In genomic region chr1:21734526-21734925, GRCh38 we compare ENCODE assay signal across 19 cellular contexts. TPM values are rescaled to one million over a fixed set of nuclear protein-coding genes. Genes with fewer than 3 reads are reported as not detected.
DNase-seq lines count a peak whose midpoint lies in the region; ATAC-seq and TF ChIP-seq lines count a peak whose summit lies in the region.
"Had no signal": no experiment of that assay in that cellular context is flagged by ENCODE, and none has a peak within 500 bp of the region (broad histone marks: within the 10 kb centered on the region; RNA-seq: fewer than 3 reads in every experiment).

No MANE protein-coding gene starts in this region.

- no peak overlapping the region for H3K4me3 ChIP-seq in GM23248
- no peak overlapping the region for H3K4me3 ChIP-seq in Panc1 (ENCODE audit: low read depth in 2 of 2, low read length in 2 of 2)
- no peak overlapping the region for H3K4me3 ChIP-seq in epithelial cell of esophagus (ENCODE audit: low read length)
- H3K4me3 ChIP-seq: A549 had no signal

- no peaks in the 10 kb centered on the region for H3K9me2 ChIP-seq in GM23248 (ENCODE audit: insufficient read depth)

- TF ChIP-seq CTCF in Panc1 (IDR thresholded peaks at IDR 0.05) (no peak), epithelial cell of esophagus (IDR thresholded peaks at IDR 0.05; ENCODE audit: insufficient read depth, low read depth, low read length, missing control alignments) (no peak)

- CTCF ChIA-PET in Panc1 (lab: Charles Lee) = no interaction called here

- TSS peak; percentile 34 for BruUV-seq in Panc1 (replicated peaks; lab: Mats Ljungman, UMichigan)

- POLR2A ChIA-PET in Panc1 (lab: Charles Lee) = no interaction called here

- no peaks in the 10 kb centered on the region for H3K4me1 ChIP-seq in GM23248 (ENCODE audit: insufficient read depth)
- no peaks in the 10 kb centered on the region for H3K4me1 ChIP-seq in Panc1 (ENCODE audit: control insufficient read depth, insufficient read depth, low read length)
- H3K4me1 ChIP-seq: A549 had no signal

- H2AFZ ChIP-seq in GM23248 = no peak overlapping the region

- intact Hi-C loops in Panc1 (cut with micrococcal nuclease; ENCODE audit: unreplicated experiment) = no loop called here

- peaks cover 13% of the 10 kb centered on the region; the same call in 1 of the 2 replicates for H3K79me2 ChIP-seq in GM23248 (ENCODE audit: insufficient read depth)

- H3K27me3 ChIP-seq in GM23248 (replicated peaks; ENCODE audit: insufficient read depth) (no peaks in the 10 kb centered on the region), Panc1 (ENCODE audit: control insufficient read depth, insufficient read depth, low read length) (no peaks in the 10 kb centered on the region)

- peaks cover 46% of the 10 kb centered on the region for H3K36me3 ChIP-seq in GM23248 (ENCODE audit: low read depth)
- H3K36me3 ChIP-seq in Panc1 (ENCODE audit: control insufficient read depth, insufficient read depth, low read length) = peaks cover 4% of the 10 kb centered on the region; the same call in 1 of the 2 replicates

- H3K9me3 ChIP-seq in GM23248 (ENCODE audit: low read depth) (no peaks in the 10 kb centered on the region), Panc1 (ENCODE audit: control insufficient read depth, insufficient read depth, low read depth, low read length) (no peaks in the 10 kb centered on the region)
- H3K9me3 ChIP-seq: A549 had no signal

- H3F3A ChIP-seq in GM23248 (ENCODE audit: insufficient read depth) = peaks cover 7% of the 10 kb centered on the region

- H3K27ac ChIP-seq in GM23248 = no peak overlapping the region
- H3K27ac ChIP-seq in Panc1 (ENCODE audit: low read length) = no peak overlapping the region
- H3K27ac ChIP-seq: A549 had no signal

- no peak overlapping the region for H3K4me2 ChIP-seq in GM23248 (ENCODE audit: unreplicated experiment)
- H3K4me2 ChIP-seq: A549 had no signal

- ATAC-seq in Panc1 (no peak), GM19023 (IDR thresholded peaks at IDR 0.05; ENCODE audit: unreplicated experiment) (no peak)
- ATAC-seq: A549 had no signal

- in situ Hi-C loops in GM23248 (cut with MboI) = no loop called here
- in situ Hi-C loops in Panc1 (cut with HindIII; ENCODE audit: low pct_unique_long_range_greater_than_20kb, low sequenced_read_pairs) = no loop called here

- H3K9ac ChIP-seq in GM23248 = no peak overlapping the region

- DNase-seq in GM23248 = peak; percentile 54
- no peak for DNase-seq in Panc1 (ENCODE audit: low read depth, low spot score)
- DNase-seq in epithelial cell of esophagus (ENCODE audit: low read depth) = peak; percentile 70
- peak; percentile 38 for DNase-seq in iris pigment epithelial cell (ENCODE audit: low read depth)
- no peak for DNase-seq in NCI-H2081 (lab: John Stamatoyannopoulos, UW)
- DNase-seq in stimulated activated naive CD4-positive, alpha-beta T cell treated with Interleukin-2 at 50 U/mL for 16 hours (lab: John Stamatoyannopoulos, UW) = no peak
- DNase-seq in stimulated activated CD4-positive, alpha-beta T cell treated with anti-CD3 and anti-CD28 coated beads, Interleukin-2, amount 100 ng/mL, for 48 hours = no peak
- DNase-seq: C1 segment of cervical spinal cord; CD8-positive, alpha-beta memory T cell; DMS53; EL; MM.1S; NCI-H1092; NCI-H1436 treated with DMSO at 0.1 percent for 48 hours; NCI-H2029 treated with DMSO at 0.1 percent for 48 hours; NCI-H2171 treated with DMSO at 0.1 percent for 48 hours; NCI-H446 treated with DMSO at 0.1 percent for 48 hours had no signal

- H4K20me1 ChIP-seq in GM23248 (ENCODE audit: insufficient read depth) = no peaks in the 10 kb centered on the region

RNA-seq across cellular contexts. Expression of gene USP48, which starts 48.4 kb away (rescaled TPM):
- total RNA-seq in GM23248 (2014; rRNA removed; shearing (Covaris generic)) = 34.3 and 43.0 TPM in 2 replicates
- polyA plus RNA-seq in GM23248 (2016; fragmentation: Nextera tagmentation; extraction: Ambion mirVana) = 52.6 and 60.4 TPM in 2 replicates
- 71.6 TPM for total RNA-seq in Panc1 (2021; ENCODE audit: unreplicated experiment)
- polyA plus RNA-seq in Panc1 (2012; ENCODE audit: insufficient read length) = 62.6 TPM

Comparison
In these comparisons a context has a peak if more than half of its experiments do, and no peak if none do; other contexts are left out.
1. DNase-seq: peak in GM23248 (single experiment), epithelial cell of esophagus (single experiment) and iris pigment epithelial cell (single experiment); none in Panc1 (single experiment), NCI-H2081 (0 of 2), stimulated activated naive CD4-positive, alpha-beta T cell treated with Interleukin-2 at 50 U/mL for 16 hours (single experiment) and stimulated activated CD4-positive, alpha-beta T cell treated with anti-CD3 and anti-CD28 coated beads, Interleukin-2, amount 100 ng/mL, for 48 hours (0 of 2).